Comparison of ENCODE assay signal across 23 cellular contexts in genomic region chr9:21546949-21547348, GRCh38.
"Had no signal": no experiment of that assay in that cellular context is flagged by ENCODE, and none has a peak within 500 bp of the region (broad histone marks: within the 10 kb centered on the region; RNA-seq: fewer than 3 reads in every experiment).

No MANE protein-coding gene starts in this region.

- H3K27me3 ChIP-seq: cardiac muscle cell, neural progenitor cell, right atrium auricular region, upper lobe of left lung had no signal

- H3K9ac ChIP-seq: neural progenitor cell had no signal

- DNase-seq: activated B cell treated with CpG ODN at 0.5 μM for 24 hours; activated CD4-positive, alpha-beta T cell treated with anti-CD3 and anti-CD28 coated beads for 36 hours; activated CD4-positive, alpha-beta T cell treated with anti-CD3 and anti-CD28 coated beads, Interleukin-2, amount 50 U/mL, for 4 hours; activated CD8-positive, alpha-beta memory T cell treated with anti-CD3 and anti-CD28 coated beads, Interleukin-2, amount 50 U/mL, for 48 hours; activated naive CD4-positive, alpha-beta T cell treated with Interleukin-2 at 50 U/mL for 16 hours; activated T-cell treated with anti-CD3 and anti-CD28 coated beads, Interleukin-2, amount 50 U/mL, for 48 hours; amygdala; erythroblast; foreskin melanocyte; kidney glomerular epithelial cell; left lung; naive thymus-derived CD8-positive, alpha-beta T cell; psoas muscle; stimulated activated CD4-positive, alpha-beta T cell treated with anti-CD3 and anti-CD28 coated beads, Interleukin-12 subunit alpha, Interleukin-12 subunit beta, amount 100 ng/mL, for 4 hours; stimulated activated CD4-positive, alpha-beta T cell treated with anti-CD3 and anti-CD28 coated beads, Interleukin-4, amount 100 ng/mL, for 4 hours; stimulated activated naive CD8-positive, alpha-beta T cell treated with anti-CD3 and anti-CD28 coated beads, Interleukin-15, Interleukin-2, amounts not matched to agents 100 U/mL and 50 U/mL, for 24 hours; T-helper 1 cell; T-helper 9 cell; upper lobe of left lung had no signal

- H3K4me1 ChIP-seq: left lung, psoas muscle, right atrium auricular region had no signal

- H2AFZ ChIP-seq: neural progenitor cell had no signal

- H3K27ac ChIP-seq: cardiac muscle cell, left lung, neural progenitor cell, psoas muscle, right atrium auricular region, upper lobe of left lung had no signal

- H3K4me2 ChIP-seq: neural progenitor cell had no signal

- H3K4me3 ChIP-seq: cardiac muscle cell, left lung, lung, neural progenitor cell, psoas muscle, right atrium auricular region, upper lobe of left lung had no signal

- H3K9me3 ChIP-seq: left lung, psoas muscle, right atrium auricular region, upper lobe of left lung had no signal

- H3K36me3 ChIP-seq: cardiac muscle cell, left lung, neural progenitor cell, right atrium auricular region, upper lobe of left lung had no signal

- ATAC-seq: activated CD4-positive, alpha-beta T cell treated with anti-CD3 and anti-CD28 coated beads for 36 hours; left lung; naive thymus-derived CD8-positive, alpha-beta T cell; psoas muscle; stimulated activated naive CD8-positive, alpha-beta T cell treated with anti-CD3 and anti-CD28 coated beads, Interleukin-15, Interleukin-2, amounts not matched to agents 100 U/mL and 50 U/mL, for 24 hours had no signal
